In the genomic region with DNA sequence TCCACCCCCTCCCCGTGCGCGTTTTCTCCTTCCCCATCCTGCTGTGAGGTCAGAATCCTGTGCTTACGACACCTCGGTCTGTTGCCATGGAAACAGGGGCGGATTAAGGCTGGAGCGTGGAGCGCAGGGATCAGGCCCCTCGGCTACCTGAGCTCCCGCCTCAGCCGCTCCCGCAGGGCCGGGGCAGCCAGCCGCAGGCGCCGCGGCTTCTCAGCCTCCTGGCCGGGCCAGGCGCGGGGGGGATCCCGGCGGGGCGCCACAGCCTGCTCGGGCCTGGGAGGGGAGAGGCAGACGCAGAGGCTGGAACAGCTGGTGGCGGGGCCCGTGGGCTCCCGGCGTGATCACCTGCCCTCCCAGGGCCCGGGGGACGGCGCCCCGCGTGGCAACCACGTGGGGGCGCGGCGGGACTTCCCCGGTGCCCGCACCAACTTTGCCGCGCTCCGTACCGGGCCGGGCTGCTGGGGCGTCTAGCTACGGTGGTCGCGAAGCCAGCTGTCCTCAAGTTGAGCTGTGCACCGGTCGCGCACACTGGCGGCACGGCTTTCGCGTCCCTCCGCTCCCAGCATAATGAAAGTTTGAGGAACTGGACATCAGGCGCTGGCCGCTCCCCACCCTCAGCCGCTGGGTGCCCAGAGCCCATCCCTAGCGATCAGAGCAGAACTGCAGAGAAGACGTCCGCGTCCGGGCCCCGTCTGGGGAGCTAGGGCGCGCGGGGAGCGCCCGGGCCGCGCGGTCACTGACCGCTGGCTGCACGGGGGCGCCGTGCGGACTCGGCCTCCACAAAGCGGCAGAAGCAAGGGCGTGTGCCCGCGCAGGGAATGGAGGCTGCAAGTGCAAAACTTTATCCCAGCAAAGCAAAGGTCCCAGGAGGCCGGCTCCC, we compare ENCODE assay signal across 1 cellular context.
TF ChIP-seq lines count a peak whose summit lies in the region.

No MANE protein-coding gene starts in this region.

TF ChIP-seq in K562, 482 proteins besides CTCF, POLR2A, EP300 and RAD21:
- TF ChIP-seq ZNF408 (CRISPR knock-in tag; IDR thresholded peaks at IDR 0.05; ENCODE audit: low read depth) (no peak), PCBP1 (IDR thresholded peaks at IDR 0.05; ENCODE audit: low read depth, low read length, poor library complexity, severe bottlenecking) (peak; percentile 6), RBM17 (IDR thresholded peaks at IDR 0.05; ENCODE audit: borderline replicate concordance, low read depth, low read length) (no peak), ZNF212 (CRISPR knock-in tag; IDR thresholded peaks at IDR 0.05) (no peak), HDAC6 (IDR thresholded peaks at IDR 0.05; ENCODE audit: low read depth, low read length) (peak; percentile 68; the same call in 1 of the 2 replicates), ZFX (CRISPR knock-in tag; IDR thresholded peaks at IDR 0.05) (peak; percentile 42; the same call in 1 of the 2 replicates), CEBPB (tag; IDR thresholded peaks at IDR 0.05) (no peak), ELF4 (CRISPR knock-in tag; IDR thresholded peaks at IDR 0.05) (no peak), ZFPM2 (CRISPR knock-in tag; IDR thresholded peaks at IDR 0.05) (no peak), ZC3H4 (CRISPR knock-in tag; IDR thresholded peaks at IDR 0.05; ENCODE audit: borderline replicate concordance) (no peak), RFX1 (IDR thresholded peaks at IDR 0.05) (peak; percentile 65; the same call in 1 of the 2 replicates), MED1 (CRISPR knock-in tag; IDR thresholded peaks at IDR 0.05; ENCODE audit: borderline replicate concordance) (no peak), ZNF140 (CRISPR knock-in tag; IDR thresholded peaks at IDR 0.05) (no peak), PML (IDR thresholded peaks at IDR 0.05; ENCODE audit: low read length) (no peak), HOXB6 (CRISPR knock-in tag; IDR thresholded peaks at IDR 0.05; ENCODE audit: borderline replicate concordance) (no peak), SIN3B (IDR thresholded peaks at IDR 0.05; ENCODE audit: low read depth) (no peak), CBFA2T2 (conservative IDR thresholded peaks at IDR 0.05) (no peak), EGR1 (conservative IDR thresholded peaks at IDR 0.05) (no peak), HNRNPH1 (optimal IDR thresholded peaks at IDR 0.05; ENCODE audit: low read depth, low read length) (no peak), ZNF77 (CRISPR knock-in tag; IDR thresholded peaks at IDR 0.05) (no peak), E2F3 (CRISPR knock-in tag; IDR thresholded peaks at IDR 0.05) (no peak), CHD2 (IDR thresholded peaks at IDR 0.05; ENCODE audit: low read depth, low read length) (no peak), NBN (IDR thresholded peaks at IDR 0.05; ENCODE audit: low read depth) (no peak)
- TF ChIP-seq, protein P1, sequence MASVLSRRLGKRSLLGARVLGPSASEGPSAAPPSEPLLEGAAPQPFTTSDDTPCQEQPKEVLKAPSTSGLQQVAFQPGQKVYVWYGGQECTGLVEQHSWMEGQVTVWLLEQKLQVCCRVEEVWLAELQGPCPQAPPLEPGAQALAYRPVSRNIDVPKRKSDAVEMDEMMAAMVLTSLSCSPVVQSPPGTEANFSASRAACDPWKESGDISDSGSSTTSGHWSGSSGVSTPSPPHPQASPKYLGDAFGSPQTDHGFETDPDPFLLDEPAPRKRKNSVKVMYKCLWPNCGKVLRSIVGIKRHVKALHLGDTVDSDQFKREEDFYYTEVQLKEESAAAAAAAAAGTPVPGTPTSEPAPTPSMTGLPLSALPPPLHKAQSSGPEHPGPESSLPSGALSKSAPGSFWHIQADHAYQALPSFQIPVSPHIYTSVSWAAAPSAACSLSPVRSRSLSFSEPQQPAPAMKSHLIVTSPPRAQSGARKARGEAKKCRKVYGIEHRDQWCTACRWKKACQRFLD (CRISPR knock-in tag; IDR thresholded peaks at IDR 0.05): no peak
- TF ChIP-seq, protein P2, sequence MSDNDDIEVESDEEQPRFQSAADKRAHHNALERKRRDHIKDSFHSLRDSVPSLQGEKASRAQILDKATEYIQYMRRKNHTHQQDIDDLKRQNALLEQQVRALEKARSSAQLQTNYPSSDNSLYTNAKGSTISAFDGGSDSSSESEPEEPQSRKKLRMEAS (CRISPR knock-in tag; IDR thresholded peaks at IDR 0.05): peak; percentile 71
- TF ChIP-seq, protein P3, sequence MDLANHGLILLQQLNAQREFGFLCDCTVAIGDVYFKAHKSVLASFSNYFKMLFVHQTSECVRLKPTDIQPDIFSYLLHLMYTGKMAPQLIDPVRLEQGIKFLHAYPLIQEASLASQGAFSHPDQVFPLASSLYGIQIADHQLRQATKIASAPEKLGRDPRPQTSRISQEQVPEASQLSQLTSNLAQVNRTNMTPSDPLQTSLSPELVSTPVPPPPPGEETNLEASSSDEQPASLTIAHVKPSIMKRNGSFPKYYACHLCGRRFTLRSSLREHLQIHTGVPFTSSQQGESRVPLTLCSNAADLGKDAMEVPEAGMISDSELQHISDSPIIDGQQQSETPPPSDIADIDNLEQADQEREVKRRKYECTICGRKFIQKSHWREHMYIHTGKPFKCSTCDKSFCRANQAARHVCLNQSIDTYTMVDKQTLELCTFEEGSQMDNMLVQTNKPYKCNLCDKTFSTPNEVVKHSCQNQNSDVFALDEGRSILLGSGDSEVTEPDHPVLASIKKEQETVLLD (IDR thresholded peaks at IDR 0.05): no peak
- TF ChIP-seq, protein P4, sequence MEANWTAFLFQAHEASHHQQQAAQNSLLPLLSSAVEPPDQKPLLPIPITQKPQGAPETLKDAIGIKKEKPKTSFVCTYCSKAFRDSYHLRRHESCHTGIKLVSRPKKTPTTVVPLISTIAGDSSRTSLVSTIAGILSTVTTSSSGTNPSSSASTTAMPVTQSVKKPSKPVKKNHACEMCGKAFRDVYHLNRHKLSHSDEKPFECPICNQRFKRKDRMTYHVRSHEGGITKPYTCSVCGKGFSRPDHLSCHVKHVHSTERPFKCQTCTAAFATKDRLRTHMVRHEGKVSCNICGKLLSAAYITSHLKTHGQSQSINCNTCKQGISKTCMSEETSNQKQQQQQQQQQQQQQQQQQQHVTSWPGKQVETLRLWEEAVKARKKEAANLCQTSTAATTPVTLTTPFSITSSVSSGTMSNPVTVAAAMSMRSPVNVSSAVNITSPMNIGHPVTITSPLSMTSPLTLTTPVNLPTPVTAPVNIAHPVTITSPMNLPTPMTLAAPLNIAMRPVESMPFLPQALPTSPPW (CRISPR knock-in tag; IDR thresholded peaks at IDR 0.05): peak; percentile 15; the same call in 1 of the 2 replicates
- TF ChIP-seq, protein P5, sequence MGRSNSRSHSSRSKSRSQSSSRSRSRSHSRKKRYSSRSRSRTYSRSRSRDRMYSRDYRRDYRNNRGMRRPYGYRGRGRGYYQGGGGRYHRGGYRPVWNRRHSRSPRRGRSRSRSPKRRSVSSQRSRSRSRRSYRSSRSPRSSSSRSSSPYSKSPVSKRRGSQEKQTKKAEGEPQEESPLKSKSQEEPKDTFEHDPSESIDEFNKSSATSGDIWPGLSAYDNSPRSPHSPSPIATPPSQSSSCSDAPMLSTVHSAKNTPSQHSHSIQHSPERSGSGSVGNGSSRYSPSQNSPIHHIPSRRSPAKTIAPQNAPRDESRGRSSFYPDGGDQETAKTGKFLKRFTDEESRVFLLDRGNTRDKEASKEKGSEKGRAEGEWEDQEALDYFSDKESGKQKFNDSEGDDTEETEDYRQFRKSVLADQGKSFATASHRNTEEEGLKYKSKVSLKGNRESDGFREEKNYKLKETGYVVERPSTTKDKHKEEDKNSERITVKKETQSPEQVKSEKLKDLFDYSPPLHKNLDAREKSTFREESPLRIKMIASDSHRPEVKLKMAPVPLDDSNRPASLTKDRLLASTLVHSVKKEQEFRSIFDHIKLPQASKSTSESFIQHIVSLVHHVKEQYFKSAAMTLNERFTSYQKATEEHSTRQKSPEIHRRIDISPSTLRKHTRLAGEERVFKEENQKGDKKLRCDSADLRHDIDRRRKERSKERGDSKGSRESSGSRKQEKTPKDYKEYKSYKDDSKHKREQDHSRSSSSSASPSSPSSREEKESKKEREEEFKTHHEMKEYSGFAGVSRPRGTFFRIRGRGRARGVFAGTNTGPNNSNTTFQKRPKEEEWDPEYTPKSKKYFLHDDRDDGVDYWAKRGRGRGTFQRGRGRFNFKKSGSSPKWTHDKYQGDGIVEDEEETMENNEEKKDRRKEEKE (IDR thresholded peaks at IDR 0.05; ENCODE audit: borderline replicate concordance in 1 of 2, control insufficient read depth in 1 of 2, low read depth in 2 of 2, low read length in 1 of 2): no peak
- TF ChIP-seq, protein P6, sequence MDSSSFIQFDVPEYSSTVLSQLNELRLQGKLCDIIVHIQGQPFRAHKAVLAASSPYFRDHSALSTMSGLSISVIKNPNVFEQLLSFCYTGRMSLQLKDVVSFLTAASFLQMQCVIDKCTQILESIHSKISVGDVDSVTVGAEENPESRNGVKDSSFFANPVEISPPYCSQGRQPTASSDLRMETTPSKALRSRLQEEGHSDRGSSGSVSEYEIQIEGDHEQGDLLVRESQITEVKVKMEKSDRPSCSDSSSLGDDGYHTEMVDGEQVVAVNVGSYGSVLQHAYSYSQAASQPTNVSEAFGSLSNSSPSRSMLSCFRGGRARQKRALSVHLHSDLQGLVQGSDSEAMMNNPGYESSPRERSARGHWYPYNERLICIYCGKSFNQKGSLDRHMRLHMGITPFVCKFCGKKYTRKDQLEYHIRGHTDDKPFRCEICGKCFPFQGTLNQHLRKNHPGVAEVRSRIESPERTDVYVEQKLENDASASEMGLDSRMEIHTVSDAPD (CRISPR knock-in tag; IDR thresholded peaks at IDR 0.05): no peak
- TF ChIP-seq, protein P7, sequence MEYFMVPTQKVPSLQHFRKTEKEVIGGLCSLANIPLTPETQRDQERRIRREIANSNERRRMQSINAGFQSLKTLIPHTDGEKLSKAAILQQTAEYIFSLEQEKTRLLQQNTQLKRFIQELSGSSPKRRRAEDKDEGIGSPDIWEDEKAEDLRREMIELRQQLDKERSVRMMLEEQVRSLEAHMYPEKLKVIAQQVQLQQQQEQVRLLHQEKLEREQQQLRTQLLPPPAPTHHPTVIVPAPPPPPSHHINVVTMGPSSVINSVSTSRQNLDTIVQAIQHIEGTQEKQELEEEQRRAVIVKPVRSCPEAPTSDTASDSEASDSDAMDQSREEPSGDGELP (CRISPR knock-in tag; IDR thresholded peaks at IDR 0.05; ENCODE audit: borderline replicate concordance): peak; percentile 41; the same call in 1 of the 2 replicates
- TF ChIP-seq, protein P8, sequence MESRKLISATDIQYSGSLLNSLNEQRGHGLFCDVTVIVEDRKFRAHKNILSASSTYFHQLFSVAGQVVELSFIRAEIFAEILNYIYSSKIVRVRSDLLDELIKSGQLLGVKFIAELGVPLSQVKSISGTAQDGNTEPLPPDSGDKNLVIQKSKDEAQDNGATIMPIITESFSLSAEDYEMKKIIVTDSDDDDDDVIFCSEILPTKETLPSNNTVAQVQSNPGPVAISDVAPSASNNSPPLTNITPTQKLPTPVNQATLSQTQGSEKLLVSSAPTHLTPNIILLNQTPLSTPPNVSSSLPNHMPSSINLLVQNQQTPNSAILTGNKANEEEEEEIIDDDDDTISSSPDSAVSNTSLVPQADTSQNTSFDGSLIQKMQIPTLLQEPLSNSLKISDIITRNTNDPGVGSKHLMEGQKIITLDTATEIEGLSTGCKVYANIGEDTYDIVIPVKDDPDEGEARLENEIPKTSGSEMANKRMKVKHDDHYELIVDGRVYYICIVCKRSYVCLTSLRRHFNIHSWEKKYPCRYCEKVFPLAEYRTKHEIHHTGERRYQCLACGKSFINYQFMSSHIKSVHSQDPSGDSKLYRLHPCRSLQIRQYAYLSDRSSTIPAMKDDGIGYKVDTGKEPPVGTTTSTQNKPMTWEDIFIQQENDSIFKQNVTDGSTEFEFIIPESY (CRISPR knock-in tag; IDR thresholded peaks at IDR 0.05): peak; percentile 16; the same call in 1 of the 2 replicates
